ENCODE assay signal across 10 cellular contexts in the genomic region with DNA sequence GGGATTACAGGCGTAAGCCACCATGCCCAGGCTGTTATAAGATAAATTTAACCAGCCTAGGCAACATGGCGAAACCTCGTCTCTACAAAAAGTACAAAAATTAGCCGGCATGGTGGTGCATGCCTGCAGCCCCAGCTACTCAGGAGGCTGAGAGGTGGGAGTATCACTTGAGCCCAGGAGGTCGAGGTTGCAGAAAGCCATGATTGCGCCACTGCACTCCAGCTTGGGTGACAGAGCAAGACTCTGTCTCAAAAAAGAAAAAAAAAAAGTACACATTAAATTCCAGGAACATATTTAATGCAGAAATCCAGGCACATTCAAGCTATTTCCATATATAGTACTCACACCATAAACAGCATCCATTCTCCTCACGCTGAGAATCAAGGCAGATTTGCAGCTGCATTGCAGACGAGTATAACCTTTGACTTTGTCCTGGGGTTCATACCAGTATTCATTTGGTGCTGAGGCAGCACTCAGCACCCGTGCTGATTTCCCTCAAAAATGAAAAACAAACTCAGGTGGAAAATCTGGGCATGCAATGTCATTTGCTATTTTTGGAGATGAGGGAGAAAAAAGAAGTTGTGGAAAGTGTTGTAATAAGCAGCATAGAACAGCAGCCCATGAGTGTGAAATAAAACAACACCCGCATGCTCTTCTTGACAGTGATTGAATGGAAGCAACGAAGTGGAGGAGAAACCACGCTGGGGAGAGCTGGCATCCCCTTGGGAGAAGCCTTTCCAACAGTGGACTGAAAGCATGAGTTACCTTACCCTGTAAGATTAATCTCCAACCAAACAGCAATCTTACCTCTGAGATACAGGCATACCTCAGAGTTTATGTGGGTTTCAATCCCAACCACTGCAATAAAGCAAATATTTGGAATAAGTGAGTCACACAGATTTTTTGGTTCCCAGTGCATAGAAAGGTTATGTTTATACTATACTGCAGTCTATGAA. TPM values are rescaled to one million over a fixed set of nuclear protein-coding genes. Genes with fewer than 3 reads are reported as not detected.
DNase-seq lines count a peak whose midpoint lies in the region; ATAC-seq and TF ChIP-seq lines count a peak whose summit lies in the region.
"Had no signal": no experiment of that assay in that cellular context is flagged by ENCODE, and none has a peak within 500 bp of the region (broad histone marks: within the 10 kb centered on the region; RNA-seq: fewer than 3 reads in every experiment).

No MANE protein-coding gene starts in this region.

- peak overlapping the region; percentile 77 for H3K27ac ChIP-seq in PC-9
- H3K27ac ChIP-seq: C4-2B had no signal

- H3K4me2 ChIP-seq in PC-9: peak overlapping the region; percentile 87

- no peaks in the 10 kb centered on the region for H3K79me2 ChIP-seq in PC-9 (ENCODE audit: low read depth)

- H3K4me3 ChIP-seq in PC-9 (peak overlapping the region; percentile 32; the same call in 1 of the 2 replicates), fibroblast of the aortic adventitia (ENCODE audit: low read depth, low read length) (no peak overlapping the region)

- H3K27me3 ChIP-seq in PC-9 (ENCODE audit: insufficient read depth, low read depth): no peaks in the 10 kb centered on the region

- no TSS peak for BruUV-seq in PC-9 (replicated peaks; lab: Mats Ljungman, UMichigan)

- no peaks in the 10 kb centered on the region for H3K9me3 Mint-ChIP-seq in activated CD4-positive, alpha-beta T cell treated with anti-CD3 and anti-CD28 coated beads for 36 hours (ENCODE audit: low read depth)
- H3K9me3 Mint-ChIP-seq in type B pancreatic cell: no peaks in the 10 kb centered on the region

- H3K4me1 ChIP-seq in PC-9 (replicated peaks; ENCODE audit: insufficient read depth): peaks cover 43% of the 10 kb centered on the region

- H3K9me3 ChIP-seq in PC-9 (ENCODE audit: insufficient read depth, low read depth): no peaks in the 10 kb centered on the region

- DNase-seq in activated CD4-positive, alpha-beta T cell treated with anti-CD3 and anti-CD28 coated beads for 36 hours: no peak
- DNase-seq in activated CD4-positive, alpha-beta T cell treated with anti-CD3 and anti-CD28 coated beads, Interleukin-2, amount 50 U/mL, for 1 hour: no peak
- DNase-seq in PC-9 (peak in 1 of 2 experiments; percentile 94), fibroblast of the aortic adventitia (ENCODE audit: low read depth) (peak; percentile 84), type B pancreatic cell (ENCODE audit: extremely low spot score, unreplicated experiment) (no peak)
- no peak for DNase-seq in stimulated activated naive CD8-positive, alpha-beta T cell treated with anti-CD3 and anti-CD28 coated beads, Interleukin-15, Interleukin-2, amounts not matched to agents 100 U/mL and 50 U/mL, for 24 hours
- no peak for DNase-seq in activated effector memory CD4-positive, alpha-beta T cell treated with anti-CD3 and anti-CD28 coated beads, Interleukin-2, amount 50 U/mL, for 16 hours
- DNase-seq: activated gamma-delta T cell treated with Interleukin-2 at 50 U/mL for 16 hours had no signal

- H4K20me1 ChIP-seq in PC-9 (ENCODE audit: insufficient read depth): no peaks in the 10 kb centered on the region

- POLR2A ChIA-PET in activated CD4-positive, alpha-beta T cell treated with anti-CD3 and anti-CD28 coated beads for 36 hours (lab: Charles Lee): interaction anchor here (0.6 kb wide), 1 partner anchor 144 kb away, joined by 9 read pairs; no protein-coding TSS in a partner anchor
- POLR2A ChIA-PET in PC-9 (lab: Charles Lee; ENCODE audit: unreplicated experiment): no interaction called here

- ATAC-seq in activated CD4-positive, alpha-beta T cell treated with anti-CD3 and anti-CD28 coated beads for 36 hours: peak; percentile 69
- ATAC-seq in stimulated activated naive CD8-positive, alpha-beta T cell treated with anti-CD3 and anti-CD28 coated beads, Interleukin-15, Interleukin-2, amounts not matched to agents 100 U/mL and 50 U/mL, for 24 hours: peak; percentile 87
- no peak for ATAC-seq in HG03097 (IDR thresholded peaks at IDR 0.05; ENCODE audit: low FRiP score, unreplicated experiment)

- peak overlapping the region; percentile 1 for H3K27ac Mint-ChIP-seq in activated CD4-positive, alpha-beta T cell treated with anti-CD3 and anti-CD28 coated beads for 36 hours
- H3K27ac Mint-ChIP-seq in type B pancreatic cell: no peak overlapping the region

- intact Hi-C loops in activated CD4-positive, alpha-beta T cell treated with anti-CD3 and anti-CD28 coated beads for 36 hours (cut with DNase I, micrococcal nuclease): loop anchor here (1.0 to 5.0 kb wide), 4 partner anchors 20 to 133 kb away; a partner anchor contains a TSS
- intact Hi-C loops in PC-9 (cut with micrococcal nuclease; ENCODE audit: unreplicated experiment): loop anchor here (5.0 kb wide), 1 partner anchor 53 kb away; a partner anchor contains a TSS

- H3K27me3 Mint-ChIP-seq in activated CD4-positive, alpha-beta T cell treated with anti-CD3 and anti-CD28 coated beads for 36 hours: no peaks in the 10 kb centered on the region
- no peaks in the 10 kb centered on the region for H3K27me3 Mint-ChIP-seq in type B pancreatic cell

- H3K9me2 ChIP-seq in PC-9 (ENCODE audit: insufficient read depth): no peaks in the 10 kb centered on the region

- no peak overlapping the region for H2AFZ ChIP-seq in PC-9

- H3F3A ChIP-seq in PC-9 (ENCODE audit: insufficient read depth, low read depth): peaks cover 28% of the 10 kb centered on the region

- H3K4me1 Mint-ChIP-seq in activated CD4-positive, alpha-beta T cell treated with anti-CD3 and anti-CD28 coated beads for 36 hours: peaks cover 90% of the 10 kb centered on the region
- H3K4me1 Mint-ChIP-seq in type B pancreatic cell (ENCODE audit: unreplicated experiment): peaks cover 7% of the 10 kb centered on the region

- TF ChIP-seq CTCF in PC-9 (conservative IDR thresholded peaks at IDR 0.05) (no peak), fibroblast of the aortic adventitia (IDR thresholded peaks at IDR 0.05; ENCODE audit: insufficient read depth, low read length) (no peak), type B pancreatic cell (conservative IDR thresholded peaks at IDR 0.05) (no peak)

- peak overlapping the region; percentile 7 for H3K4me3 Mint-ChIP-seq in activated CD4-positive, alpha-beta T cell treated with anti-CD3 and anti-CD28 coated beads for 36 hours
- H3K4me3 Mint-ChIP-seq in type B pancreatic cell: no peak overlapping the region

- H3K36me3 Mint-ChIP-seq in activated CD4-positive, alpha-beta T cell treated with anti-CD3 and anti-CD28 coated beads for 36 hours (ENCODE audit: low read depth): no peaks in the 10 kb centered on the region
- H3K36me3 Mint-ChIP-seq in type B pancreatic cell: no peaks in the 10 kb centered on the region

- no peaks in the 10 kb centered on the region for H3K36me3 ChIP-seq in PC-9 (ENCODE audit: low read depth)

- CTCF ChIA-PET in activated CD4-positive, alpha-beta T cell treated with anti-CD3 and anti-CD28 coated beads for 36 hours (lab: Charles Lee): interaction anchor here (0.6 to 1.6 kb wide), 3 partner anchors 12 to 135 kb away, joined by 3 to 8 read pairs (median 5); no protein-coding TSS in a partner anchor
- CTCF ChIA-PET in PC-9 (lab: Charles Lee): no interaction called here

RNA-seq across cellular contexts. Expression of a gene that starts 46.8 kb away (rescaled TPM):
- 10 to 100 TPM; 24.8 to 30.7 TPM for total RNA-seq in activated CD4-positive, alpha-beta T cell treated with anti-CD3 and anti-CD28 coated beads for 36 hours
- total RNA-seq in PC-9 (2021) (82.9 and 109 TPM in 2 replicates), fibroblast of the aortic adventitia (ENCODE audit: low replicate concordance) (36.9 and 101 TPM in 2 replicates), type B pancreatic cell (ENCODE audit: low replicate concordance) (84.5 and 152 TPM in 2 replicates)

RNA-seq across cellular contexts. Expression of a gene that starts 51.6 kb away (rescaled TPM):
- total RNA-seq in activated CD4-positive, alpha-beta T cell treated with anti-CD3 and anti-CD28 coated beads for 36 hours: 100 to 1,000 TPM in 1 of 2 experiments, 10 to 100 TPM in 1; 95.9 to 104 TPM
- total RNA-seq in PC-9 (2021) (50.3 and 66.6 TPM in 2 replicates), fibroblast of the aortic adventitia (ENCODE audit: low replicate concordance) (82.6 and 88.1 TPM in 2 replicates), type B pancreatic cell (ENCODE audit: low replicate concordance) (45.5 and 50.3 TPM in 2 replicates)
